Comparison of ENCODE assay signal across 29 cellular contexts in genomic region chr6:132877003-132877402, GRCh38.
"Had no signal": no experiment of that assay in that cellular context is flagged by ENCODE, and none has a peak within 500 bp of the region (broad histone marks: within the 10 kb centered on the region; RNA-seq: fewer than 3 reads in every experiment).

No MANE protein-coding gene starts in this region.

- DNase-seq: activated CD4-positive, alpha-beta memory T cell treated with anti-CD3 and anti-CD28 coated beads, Interleukin-2, amount 10 ng/mL, durations not matched to agents 7 days and 5 days; activated CD4-positive, alpha-beta T cell treated with anti-CD3 and anti-CD28 coated beads for 1 hour; activated CD4-positive, alpha-beta T cell treated with anti-CD3 and anti-CD28 coated beads for 4 hours; activated CD4-positive, alpha-beta T cell treated with anti-CD3 and anti-CD28 coated beads, Interleukin-2, amount 10 ng/mL, durations not matched to agents 7 days and 5 days; activated CD4-positive, alpha-beta T cell treated with anti-CD3 and anti-CD28 coated beads, Interleukin-2, amount 50 U/mL, for 4 hours; activated CD8-positive, alpha-beta memory T cell treated with anti-CD3 and anti-CD28 coated beads, Interleukin-2, amount 50 U/mL, for 48 hours; activated gamma-delta T cell; activated naive CD4-positive, alpha-beta T cell; activated naive CD4-positive, alpha-beta T cell treated with anti-CD3 and anti-CD28 coated beads, Interleukin-2, amount 10 ng/mL, durations not matched to agents 7 days and 5 days; activated naive CD8-positive, alpha-beta T cell treated with anti-CD3 and anti-CD28 coated beads, Interleukin-2, amount 10 ng/mL, durations not matched to agents 7 days and 5 days; activated T-cell treated with anti-CD3 and anti-CD28 coated beads for 4 hours; activated T-cell treated with anti-CD3 and anti-CD28 coated beads, Interleukin-2, amount 50 U/mL, for 24 hours; activated T-cell treated with anti-CD3 and anti-CD28 coated beads, Interleukin-2, amount 50 U/mL, for 72 hours; brain microvascular endothelial cell; dermis blood vessel endothelial cell; effector CD4-positive, alpha-beta T cell; effector memory CD8-positive, alpha-beta T cell; erythroblast; foreskin keratinocyte; gastrocnemius medialis; heart right ventricle; T-helper 2 cell had no signal

- H3K4me3 ChIP-seq: ascending aorta, coronary artery, esophagus muscularis mucosa, gastrocnemius medialis, heart right ventricle had no signal

- H3K36me3 ChIP-seq: ascending aorta, brain microvascular endothelial cell, esophagus muscularis mucosa, gastrocnemius medialis, heart right ventricle had no signal

- H3K27me3 ChIP-seq: ascending aorta, brain microvascular endothelial cell, esophagus muscularis mucosa, gastrocnemius medialis, heart right ventricle had no signal

- H3K9me3 ChIP-seq: ascending aorta had no signal

- H3K4me1 ChIP-seq: ascending aorta, esophagus muscularis mucosa, foreskin keratinocyte, gastrocnemius medialis, heart right ventricle had no signal

- FAIRE-seq: bronchial epithelial cell had no signal

- ATAC-seq: activated naive CD4-positive, alpha-beta T cell treated with anti-CD3 and anti-CD28 coated beads, Interleukin-2, amount 50 U/mL, for 72 hours; activated T-cell treated with anti-CD3 and anti-CD28 coated beads, Interleukin-2, amount 50 U/mL, for 72 hours; effector memory CD8-positive, alpha-beta T cell; foreskin keratinocyte; gastrocnemius medialis; heart right ventricle; WTC11 had no signal

- H3K27ac ChIP-seq: ascending aorta, brain microvascular endothelial cell, coronary artery, esophagus muscularis mucosa, foreskin keratinocyte, gastrocnemius medialis, heart right ventricle, VCaP had no signal
